In the genomic region with DNA sequence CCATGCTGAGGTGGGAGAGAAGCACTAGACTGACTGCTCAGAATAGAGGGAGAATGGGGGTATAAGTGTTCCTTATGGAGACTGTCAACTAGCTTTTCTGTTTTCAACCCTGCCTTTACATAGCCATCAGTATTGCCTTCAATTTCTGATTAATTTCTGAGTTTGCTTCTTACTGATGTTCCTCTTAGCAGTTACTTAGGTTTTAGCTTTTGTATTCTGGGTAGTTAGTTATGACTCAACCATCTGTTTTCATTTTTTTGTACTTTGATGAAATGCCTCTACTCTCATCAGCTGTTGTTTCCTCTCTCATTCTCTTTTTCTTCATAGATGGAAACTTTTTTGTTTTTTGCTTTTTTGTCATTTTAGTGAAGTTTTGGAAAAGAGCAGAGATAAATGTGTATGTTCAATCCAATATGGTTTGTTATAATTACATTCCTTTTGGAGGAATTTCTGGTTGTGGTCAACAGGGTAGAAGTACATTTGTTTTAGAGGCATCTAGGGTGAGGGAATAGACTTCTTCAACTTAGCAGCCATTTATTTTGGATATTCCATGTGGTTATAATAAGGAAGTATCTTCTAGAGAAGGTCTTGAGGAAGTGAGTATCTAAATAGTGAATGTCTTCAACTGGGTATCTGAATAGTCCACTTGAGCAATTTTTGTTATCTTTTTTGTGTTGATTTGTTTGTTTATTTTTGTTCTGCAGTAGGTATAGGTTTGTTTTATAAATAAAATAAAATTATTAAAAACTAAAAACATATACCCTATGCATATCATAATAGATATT, we compare ENCODE assay signal across 1 cellular context.
TF ChIP-seq lines count a peak whose summit lies in the region.

No MANE protein-coding gene starts in this region.

TF ChIP-seq in GM12878, 131 proteins besides CTCF, POLR2A, EP300 and RAD21 (continued from another document):
- TF ChIP-seq MXI1 (IDR thresholded peaks at IDR 0.05; ENCODE audit: low read depth, low read length) (no peak), RUNX3 (IDR thresholded peaks at IDR 0.05; ENCODE audit: low read length) (peak; percentile 18; the same call in 1 of the 2 replicates), SUZ12 (IDR thresholded peaks at IDR 0.05; ENCODE audit: unreplicated experiment) (no peak), JUNB (IDR thresholded peaks at IDR 0.05) (peak; percentile 91), CREM (IDR thresholded peaks at IDR 0.05; ENCODE audit: low read depth) (peak; percentile 69; the same call in 1 of the 2 replicates), NFIC (IDR thresholded peaks at IDR 0.05; ENCODE audit: low read depth, low read length) (peak; percentile 84; the same call in 1 of the 2 replicates), TCF7 (IDR thresholded peaks at IDR 0.05; ENCODE audit: borderline replicate concordance) (0 out of 2 replicates have a peak, but pooled peaks have one; percentile 21), IKZF2 (IDR thresholded peaks at IDR 0.05) (peak in 1 of 2 experiments; percentile 7; a peak in 1 of 4 replicates), BCL11A (IDR thresholded peaks at IDR 0.05; ENCODE audit: low read depth, low read length) (peak; percentile 26; the same call in 1 of the 2 replicates), ATF2 (IDR thresholded peaks at IDR 0.05; ENCODE audit: low read length) (0 out of 2 replicates have a peak, but pooled peaks have one; percentile 37), MTA3 (IDR thresholded peaks at IDR 0.05; ENCODE audit: borderline replicate concordance, low read length) (0 out of 2 replicates have a peak, but pooled peaks have one; percentile 64), IRF4 (IDR thresholded peaks at IDR 0.05; ENCODE audit: low read depth, low read length) (peak; percentile 85; the same call in 1 of the 2 replicates), MYC (IDR thresholded peaks at IDR 0.05; ENCODE audit: insufficient read depth, insufficient read length, insufficient replicate concordance, low read length, severe bottlenecking) (no peak)
- TF ChIP-seq, protein P1, sequence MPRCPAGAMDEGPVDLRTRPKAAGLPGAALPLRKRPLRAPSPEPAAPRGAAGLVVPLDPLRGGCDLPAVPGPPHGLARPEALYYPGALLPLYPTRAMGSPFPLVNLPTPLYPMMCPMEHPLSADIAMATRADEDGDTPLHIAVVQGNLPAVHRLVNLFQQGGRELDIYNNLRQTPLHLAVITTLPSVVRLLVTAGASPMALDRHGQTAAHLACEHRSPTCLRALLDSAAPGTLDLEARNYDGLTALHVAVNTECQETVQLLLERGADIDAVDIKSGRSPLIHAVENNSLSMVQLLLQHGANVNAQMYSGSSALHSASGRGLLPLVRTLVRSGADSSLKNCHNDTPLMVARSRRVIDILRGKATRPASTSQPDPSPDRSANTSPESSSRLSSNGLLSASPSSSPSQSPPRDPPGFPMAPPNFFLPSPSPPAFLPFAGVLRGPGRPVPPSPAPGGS (IDR thresholded peaks at IDR 0.05; ENCODE audit: borderline replicate concordance, insufficient read depth, low read depth, low read length, poor library complexity, severe bottlenecking) = no peak
- TF ChIP-seq, protein P2, sequence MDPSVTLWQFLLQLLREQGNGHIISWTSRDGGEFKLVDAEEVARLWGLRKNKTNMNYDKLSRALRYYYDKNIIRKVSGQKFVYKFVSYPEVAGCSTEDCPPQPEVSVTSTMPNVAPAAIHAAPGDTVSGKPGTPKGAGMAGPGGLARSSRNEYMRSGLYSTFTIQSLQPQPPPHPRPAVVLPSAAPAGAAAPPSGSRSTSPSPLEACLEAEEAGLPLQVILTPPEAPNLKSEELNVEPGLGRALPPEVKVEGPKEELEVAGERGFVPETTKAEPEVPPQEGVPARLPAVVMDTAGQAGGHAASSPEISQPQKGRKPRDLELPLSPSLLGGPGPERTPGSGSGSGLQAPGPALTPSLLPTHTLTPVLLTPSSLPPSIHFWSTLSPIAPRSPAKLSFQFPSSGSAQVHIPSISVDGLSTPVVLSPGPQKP (IDR thresholded peaks at IDR 0.05; ENCODE audit: low read depth, low read length) = no peak
